In the genomic region with DNA sequence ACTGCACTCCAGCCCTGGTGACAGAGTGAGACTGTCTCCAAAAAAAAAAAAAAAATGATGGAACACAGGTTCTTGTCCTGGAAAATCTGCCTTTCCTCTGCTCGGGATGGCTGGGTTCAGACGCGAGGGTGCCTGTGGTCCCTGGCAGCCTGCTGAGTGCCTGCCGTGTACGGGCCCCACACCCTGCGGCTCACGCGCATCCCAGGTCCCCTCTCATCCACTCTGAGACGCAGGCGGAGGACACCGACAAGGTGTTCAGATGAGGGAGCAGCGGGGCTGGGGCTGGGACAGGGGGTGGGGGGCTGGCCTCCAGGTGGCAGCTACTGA, we compare ENCODE assay signal across 1 cellular context.
TF ChIP-seq lines count a peak whose summit lies in the region.

No MANE protein-coding gene starts in this region.

TF ChIP-seq in H1, 55 proteins besides CTCF, POLR2A, EP300 and RAD21:
- TF ChIP-seq CBX5 (IDR thresholded peaks at IDR 0.05; ENCODE audit: low read depth, low read length): no peak
- TF ChIP-seq BCL11A (IDR thresholded peaks at IDR 0.05; ENCODE audit: low read depth in 2 of 2, low read length in 2 of 2): no peak
- TF ChIP-seq RXRA (IDR thresholded peaks at IDR 0.05; ENCODE audit: insufficient read depth, low read depth, low read length): no peak
- no peak for TF ChIP-seq CREB1 (IDR thresholded peaks at IDR 0.05)
- no peak for TF ChIP-seq RFX5 (IDR thresholded peaks at IDR 0.05; ENCODE audit: borderline replicate concordance, low read depth, low read length)
- TF ChIP-seq, protein P1, sequence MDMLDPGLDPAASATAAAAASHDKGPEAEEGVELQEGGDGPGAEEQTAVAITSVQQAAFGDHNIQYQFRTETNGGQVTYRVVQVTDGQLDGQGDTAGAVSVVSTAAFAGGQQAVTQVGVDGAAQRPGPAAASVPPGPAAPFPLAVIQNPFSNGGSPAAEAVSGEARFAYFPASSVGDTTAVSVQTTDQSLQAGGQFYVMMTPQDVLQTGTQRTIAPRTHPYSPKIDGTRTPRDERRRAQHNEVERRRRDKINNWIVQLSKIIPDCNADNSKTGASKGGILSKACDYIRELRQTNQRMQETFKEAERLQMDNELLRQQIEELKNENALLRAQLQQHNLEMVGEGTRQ (IDR thresholded peaks at IDR 0.05; ENCODE audit: low read length): no peak
- no peak for TF ChIP-seq CTBP2 (IDR thresholded peaks at IDR 0.05; ENCODE audit: borderline replicate concordance, insufficient read depth, insufficient read length, low read length)
- no peak for TF ChIP-seq RNF2 (IDR thresholded peaks at IDR 0.05; ENCODE audit: borderline replicate concordance, low read depth, low read length, missing control alignments, poor library complexity, severe bottlenecking)
- no peak for TF ChIP-seq SP1 (IDR thresholded peaks at IDR 0.05; ENCODE audit: low read depth, low read length)
- TF ChIP-seq RBBP5 (IDR thresholded peaks at IDR 0.05; ENCODE audit: borderline replicate concordance, low read depth, low read length): no peak
- TF ChIP-seq GABPA (IDR thresholded peaks at IDR 0.05; ENCODE audit: borderline replicate concordance, insufficient read depth, low read length): no peak
- TF ChIP-seq, protein P2, sequence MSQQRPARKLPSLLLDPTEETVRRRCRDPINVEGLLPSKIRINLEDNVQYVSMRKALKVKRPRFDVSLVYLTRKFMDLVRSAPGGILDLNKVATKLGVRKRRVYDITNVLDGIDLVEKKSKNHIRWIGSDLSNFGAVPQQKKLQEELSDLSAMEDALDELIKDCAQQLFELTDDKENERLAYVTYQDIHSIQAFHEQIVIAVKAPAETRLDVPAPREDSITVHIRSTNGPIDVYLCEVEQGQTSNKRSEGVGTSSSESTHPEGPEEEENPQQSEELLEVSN (IDR thresholded peaks at IDR 0.05): no peak
- no peak for TF ChIP-seq TEAD4 (IDR thresholded peaks at IDR 0.05; ENCODE audit: low read depth, low read length)
- no peak for TF ChIP-seq SAP30 (IDR thresholded peaks at IDR 0.05; ENCODE audit: insufficient read depth, insufficient replicate concordance, low read length)
- TF ChIP-seq JUN (IDR thresholded peaks at IDR 0.05; ENCODE audit: low read depth, low read length): no peak
